In genomic region chr1:193241132-193241827, GRCh38 we compare ENCODE assay signal across 15 cellular contexts. TPM values are rescaled to one million over a fixed set of nuclear protein-coding genes. Genes with fewer than 3 reads are reported as not detected.
DNase-seq lines count a peak whose midpoint lies in the region; ATAC-seq and TF ChIP-seq lines count a peak whose summit lies in the region.
"Had no signal": no experiment of that assay in that cellular context is flagged by ENCODE, and none has a peak within 500 bp of the region (broad histone marks: within the 10 kb centered on the region; RNA-seq: fewer than 3 reads in every experiment).

No MANE protein-coding gene starts in this region.

- H4K20me1 ChIP-seq in KMS-11 (ENCODE audit: insufficient read depth): no peaks in the 10 kb centered on the region

- H3K27me3 ChIP-seq in KMS-11 (ENCODE audit: insufficient read depth, low read depth) (no peaks in the 10 kb centered on the region), gastroesophageal sphincter (no peaks in the 10 kb centered on the region)
- H3K27me3 ChIP-seq: MG63, Peyer's patch had no signal

- no peak overlapping the region for H2AFZ ChIP-seq in KMS-11 (ENCODE audit: low read depth)

- no peak overlapping the region for H3K9ac ChIP-seq in KMS-11

- peaks cover 5% of the 10 kb centered on the region; the same call in 1 of the 2 replicates for H3K36me3 ChIP-seq in KMS-11 (ENCODE audit: insufficient read depth)
- peaks cover 0 to 25% of the 10 kb centered on the region in 2 donors for H3K36me3 ChIP-seq in gastroesophageal sphincter

- peaks cover 0 to 8% (median 2%) of the 10 kb centered on the region in 3 donors for H3K27me3 Mint-ChIP-seq in immature natural killer cell (ENCODE audit: low read depth in 3 of 3)

- H3K27ac ChIP-seq in KMS-11 (peak overlapping the region; percentile 1; the same call in 1 of the 2 replicates), gastroesophageal sphincter (no peak overlapping the region)
- H3K27ac ChIP-seq: Peyer's patch had no signal

- no peak for TF ChIP-seq POLR2A in gastroesophageal sphincter (IDR thresholded peaks at IDR 0.05)

- peaks cover 29 to 30% of the 10 kb centered on the region in 2 donors for H3K4me1 Mint-ChIP-seq in immature natural killer cell
- H3K4me1 Mint-ChIP-seq: H9 had no signal

- TF ChIP-seq CTCF in GM12865 (IDR thresholded peaks at IDR 0.05; ENCODE audit: insufficient read depth, low read depth, low read length, missing control alignments) (no peak), KMS-11 (conservative IDR thresholded peaks at IDR 0.05; ENCODE audit: low read depth, low read length) (no peak), gastroesophageal sphincter (IDR thresholded peaks at IDR 0.05) (no peak)

- WGBS in gastroesophageal sphincter (ENCODE audit: low coverage in 1 of 2), 2 donors: 81 to 100% methylated on average over 2 of the region's 7 CpGs

- H3K4me1 ChIP-seq in KMS-11 (ENCODE audit: low read depth, poor library complexity, severe bottlenecking) (peaks cover 31% of the 10 kb centered on the region), gastroesophageal sphincter (no peaks in the 10 kb centered on the region)
- H3K4me1 ChIP-seq: Peyer's patch had no signal

- ATAC-seq in GM19467 (IDR thresholded peaks at IDR 0.05; ENCODE audit: unreplicated experiment) (peak; percentile 69), HG03439 (IDR thresholded peaks at IDR 0.05; ENCODE audit: unreplicated experiment) (no peak), gastroesophageal sphincter (no peak)

- H3K27ac Mint-ChIP-seq in immature natural killer cell: peak overlapping the region; percentile 1 to 63 (median 38)

- H3K79me2 ChIP-seq in KMS-11 (ENCODE audit: insufficient read depth, low read depth): no peaks in the 10 kb centered on the region

- peaks cover 15 to 29% (median 24%) of the 10 kb centered on the region in 3 donors for H3K36me3 Mint-ChIP-seq in immature natural killer cell

- no peak for TF ChIP-seq EP300 in gastroesophageal sphincter (IDR thresholded peaks at IDR 0.05)

- H3K9me3 ChIP-seq in gastroesophageal sphincter: no peaks in the 10 kb centered on the region
- H3K9me3 ChIP-seq: Peyer's patch had no signal

- H3K4me3 ChIP-seq in GM12865 (ENCODE audit: low read depth, low read length): no peak overlapping the region
- no peak overlapping the region for H3K4me3 ChIP-seq in KMS-11 (IDR thresholded peaks at IDR 0.05; ENCODE audit: insufficient read depth, low read depth, low read length)
- no peak overlapping the region for H3K4me3 ChIP-seq in gastroesophageal sphincter
- H3K4me3 ChIP-seq: MG63, Peyer's patch had no signal

- H3K9me3 Mint-ChIP-seq in immature natural killer cell: no peaks in the 10 kb centered on the region
- H3K9me3 Mint-ChIP-seq: H9 had no signal

- peak overlapping the region in 4 of 5 donors; percentile 60 to 86 (median 70) for H3K4me3 Mint-ChIP-seq in immature natural killer cell
- H3K4me3 Mint-ChIP-seq: H9 had no signal

- peak; percentile 37 for DNase-seq in GM12865 (ENCODE audit: low read depth)
- DNase-seq in immature natural killer cell: peak in 2 of 3 donors; percentile 29 to 32
- no peak for DNase-seq in NOMO-1 treated with DMSO at 0.1 percent for 48 hours (lab: John Stamatoyannopoulos, UW; ENCODE audit: unreplicated experiment)
- DNase-seq in foreskin melanocyte: no peak
- DNase-seq: amniotic stem cell, C1 segment of cervical spinal cord, dermis blood vessel endothelial cell, H9, MG63, NCI-H2227 treated with DMSO at 0.1 percent for 48 hours, Peyer's patch had no signal

- peak overlapping the region; percentile 40 for H3K4me2 ChIP-seq in KMS-11

RNA-seq across cellular contexts. Expression of gene B3GALT2, which starts 54.9 kb away (rescaled TPM):
- under 1 TPM in 1 of 3 donors, not detected in 2; 0.07 TPM for polyA plus RNA-seq in immature natural killer cell
- total RNA-seq in gastroesophageal sphincter: 1 to 10 TPM; 1.2 to 5.3 (median 4.2) TPM
- total RNA-seq: H9 had no signal

Comparison
In these comparisons a context has a peak if more than half of its experiments do, and no peak if none do; other contexts are left out.
1. DNase-seq: peak in GM12865 (single experiment) and immature natural killer cell (2 of 3); none in NOMO-1 treated with DMSO at 0.1 percent for 48 hours (single experiment) and foreskin melanocyte (single experiment).